Comparison of ENCODE assay signal across 32 cellular contexts in genomic region chr17:7122386-7122785, GRCh38. TPM values are rescaled to one million over a fixed set of nuclear protein-coding genes. Genes with fewer than 3 reads are reported as not detected.
DNase-seq lines count a peak whose midpoint lies in the region; ATAC-seq, FAIRE-seq and TF ChIP-seq lines count a peak whose summit lies in the region.
"Had no signal": no experiment of that assay in that cellular context is flagged by ENCODE, and none has a peak within 500 bp of the region (broad histone marks: within the 10 kb centered on the region; RNA-seq: fewer than 3 reads in every experiment).

No MANE protein-coding gene starts in this region.

- H3K27ac ChIP-seq in GM12878 (ENCODE audit: control insufficient read depth, insufficient read depth) (peak overlapping the region; percentile 22; the same call in 1 of the 2 replicates), mesenchymal stem cell (ENCODE audit: low read length, poor library complexity, severe bottlenecking) (no peak overlapping the region)
- H3K27ac ChIP-seq: psoas muscle had no signal

- intact Hi-C loops in GM12878 (cut with micrococcal nuclease; ENCODE audit: unreplicated experiment) (no loop called here), lower leg skin (cut with DNase I; ENCODE audit: low total_unique reads) (no loop called here)

- no peaks in the 10 kb centered on the region for H4K20me1 ChIP-seq in GM12878 (ENCODE audit: control insufficient read depth, insufficient read depth)

- H2BK12ac ChIP-seq in mesenchymal stem cell (ENCODE audit: low read length in 2 of 2) = no peak overlapping the region

- TF ChIP-seq RAD21 in GM12878 (IDR thresholded peaks at IDR 0.05; ENCODE audit: insufficient read depth, low read depth, low read length) = no peak

- DNase-seq in GM12891 (ENCODE audit: insufficient read length, low spot score) = no peak
- no peak for DNase-seq in GM12878 (ENCODE audit: low read depth, low spot score)
- DNase-seq in fibroblast of pulmonary artery (ENCODE audit: low read depth) = peak; percentile 53
- peak; percentile 7 for DNase-seq in stromal cell of bone marrow (ENCODE audit: low read depth)
- DNase-seq in inferior parietal cortex (ENCODE audit: extremely low spot score) = no peak
- no peak for DNase-seq in mesenchymal stem cell
- no peak for DNase-seq in lower leg skin (ENCODE audit: low spot score in 2 of 2)
- DNase-seq: activated CD4-positive, alpha-beta T cell treated with anti-CD3 and anti-CD28 coated beads, Interleukin-2, amount 50 U/mL, for 4 hours; activated naive CD4-positive, alpha-beta T cell; activated naive CD8-positive, alpha-beta T cell treated with anti-CD3 and anti-CD28 coated beads, Interleukin-2, amount 50 U/mL, for 24 hours; body of pancreas; CD4-positive, alpha-beta memory T cell; cerebellar nuclear complex; DND-41; glutamatergic neuron; islet precursor cell; KG1; NCI-H1417 treated with DMSO at 0.1 percent for 48 hours; NCI-H2081; NCI-H2227 treated with DMSO at 0.1 percent for 48 hours; NCI-H526; psoas muscle; stimulated activated CD4-positive, alpha-beta T cell treated with anti-CD3 and anti-CD28 coated beads, Interleukin-4, amount 100 ng/mL, for 1 hour; T-helper 17 cell; transverse colon had no signal

- no peaks in the 10 kb centered on the region for H3K36me3 ChIP-seq in GM12878 (ENCODE audit: control insufficient read depth in 2 of 2, insufficient read depth in 2 of 2, low read length in 1 of 2)
- no peaks in the 10 kb centered on the region for H3K36me3 ChIP-seq in mesenchymal stem cell (ENCODE audit: control insufficient read depth in 1 of 2, insufficient read depth in 2 of 2, low read depth in 1 of 2, low read length in 2 of 2)
- H3K36me3 ChIP-seq: left lung, transverse colon had no signal

- BruUV-seq in GM12878 (replicated peaks; lab: Mats Ljungman, UMichigan) = no TSS peak

- SMC1A ChIA-PET in GM12878 (lab: Charles Lee; ENCODE audit: uncharacterized antibody, unreplicated experiment) = interaction anchor here (1.2 to 4.9 kb wide), 2 partner anchors 10 to 76 kb away, joined by 5 to 25 read pairs; no protein-coding TSS in a partner anchor

- H3K9me3 ChIP-seq in GM12878 (replicated peaks; ENCODE audit: control insufficient read depth, insufficient read depth, low read length) = no peaks in the 10 kb centered on the region
- H3K9me3 ChIP-seq in mesenchymal stem cell (ENCODE audit: control insufficient read depth, low read length) = peaks cover under 1% of the 10 kb centered on the region
- H3K9me3 ChIP-seq: body of pancreas, left lung, psoas muscle, transverse colon had no signal

- H2BK120ac ChIP-seq in mesenchymal stem cell (ENCODE audit: low read depth, low read length) = no peak overlapping the region

- H3K79me1 ChIP-seq in mesenchymal stem cell (replicated peaks; ENCODE audit: low read length, poor library complexity, severe bottlenecking) = no peaks in the 10 kb centered on the region

- H3K4me3 ChIP-seq in GM12878 (0 out of 2 replicates have a peak overlapping the region, but pooled peaks have one; percentile 10), fibroblast of pulmonary artery (replicated peaks; ENCODE audit: low read depth, low read length) (no peak overlapping the region), mesenchymal stem cell (ENCODE audit: insufficient read depth in 1 of 2, low read depth in 1 of 2, low read length in 2 of 2) (no peak overlapping the region), lower leg skin (ENCODE audit: low read depth, poor library complexity, severe bottlenecking) (no peak overlapping the region)
- H3K4me3 ChIP-seq: body of pancreas, left lung, psoas muscle, transverse colon had no signal

- H2AFZ ChIP-seq in GM12878 (ENCODE audit: control insufficient read depth, low read depth, low read length) = no peak overlapping the region
- H2AFZ ChIP-seq in mesenchymal stem cell (ENCODE audit: low read depth, low read length) = no peak overlapping the region

- CTCF ChIA-PET in GM12878 (lab: Yijun Ruan, JAX) = interaction anchor here (0.9 to 2.2 kb wide), 4 partner anchors 11 to 118 kb away, joined by 3 to 18 read pairs (median 3); no protein-coding TSS in a partner anchor

- WGBS in GM12878 (ENCODE audit: insufficient coverage, insufficient replicate concordance, low lambda C conversion rate, missing lambda C conversion rate) = 13% methylated on average over 4 of the region's 4 CpGs
- WGBS in mesenchymal stem cell = 100% methylated on average over 1 of the region's 4 CpGs
- 36 to 42% methylated on average over 4 of the region's 4 CpGs for WGBS in lower leg skin, 2 donors

- H3K4me2 ChIP-seq in GM12878 (ENCODE audit: control insufficient read depth, insufficient read depth) (peak overlapping the region; percentile 40), mesenchymal stem cell (ENCODE audit: low read length, poor library complexity, severe bottlenecking) (no peak overlapping the region)

- H2AK5ac ChIP-seq in mesenchymal stem cell (ENCODE audit: low read length, severe bottlenecking) = no peak overlapping the region

- H2BK15ac ChIP-seq in mesenchymal stem cell (ENCODE audit: low read depth, poor library complexity, severe bottlenecking) = no peak overlapping the region

- no peaks in the 10 kb centered on the region for H3K79me2 ChIP-seq in GM12878 (ENCODE audit: control insufficient read depth, insufficient read depth, low read length)

- H3K4me1 ChIP-seq in GM12878 (ENCODE audit: control insufficient read depth, insufficient read depth, low read length) = peaks cover 15% of the 10 kb centered on the region
- no peaks in the 10 kb centered on the region for H3K4me1 ChIP-seq in mesenchymal stem cell (ENCODE audit: control insufficient read depth, insufficient read depth, low read depth, low read length)
- H3K4me1 ChIP-seq: body of pancreas, psoas muscle, transverse colon had no signal

- RAD21 ChIA-PET in GM12878 (lab: Charles Lee; ENCODE audit: unreplicated experiment) = interaction anchor here (1.8 to 2.2 kb wide), 2 partner anchors 11 to 70 kb away, joined by 6 to 10 read pairs; no protein-coding TSS in a partner anchor

- H3K9ac ChIP-seq in GM12878 (ENCODE audit: control insufficient read depth, insufficient read depth, low read length) (no peak overlapping the region), mesenchymal stem cell (ENCODE audit: low read length) (no peak overlapping the region)

- in situ Hi-C loops in GM12878 (cut with MboI) = no loop called here

- TF ChIP-seq CTCF in GM12878 (IDR thresholded peaks at IDR 0.05 in 2 of 3, conservative IDR thresholded peaks at IDR 0.05 in 1 of 3; ENCODE audit: control insufficient read depth in 2 of 3, extremely low read depth in 1 of 3, insufficient read depth in 1 of 3, low read depth in 3 of 3, low read length in 3 of 3) (no peak), fibroblast of pulmonary artery (IDR thresholded peaks at IDR 0.05; ENCODE audit: low read length, missing control alignments) (no peak), lower leg skin (IDR thresholded peaks at IDR 0.05) (no peak)

- POLR2A ChIA-PET in GM12878 (lab: Charles Lee) = interaction anchor here (0.6 to 0.9 kb wide), 4 partner anchors 10 to 443 kb away, joined by 3 to 6 read pairs (median 4); no protein-coding TSS in a partner anchor

- TF ChIP-seq EP300 in GM12878 (IDR thresholded peaks at IDR 0.05; ENCODE audit: borderline replicate concordance in 1 of 2, control insufficient read depth in 1 of 2, low read depth in 2 of 2, low read length in 2 of 2) = no peak

- H3K4ac ChIP-seq in mesenchymal stem cell (ENCODE audit: low read depth in 1 of 2, low read length in 2 of 2) = no peak overlapping the region

- H3K18ac ChIP-seq in mesenchymal stem cell (ENCODE audit: low read depth in 1 of 2, low read length in 2 of 2) = no peak overlapping the region

- ATAC-seq in GM12878 = peak; percentile 56
- ATAC-seq: activated naive CD8-positive, alpha-beta T cell treated with anti-CD3 and anti-CD28 coated beads, Interleukin-2, amount 50 U/mL, for 24 hours; body of pancreas; left lung; psoas muscle; Right ventricle myocardium inferior; sciatic nerve; SK-N-SH treated with all-trans-retinoic acid at 6 μM for 48 hours; T-helper 17 cell had no signal

- H4K91ac ChIP-seq in mesenchymal stem cell (ENCODE audit: low read length) = no peak overlapping the region

- FAIRE-seq in GM12891 (lab: Jason Lieb, UNC) (peak; percentile 38), GM12878 (lab: Jason Lieb, UNC) (peak; percentile 44)
- FAIRE-seq: D721Med, H1 had no signal

- TF ChIP-seq POLR2A in GM12891 (IDR thresholded peaks at IDR 0.05; ENCODE audit: low read depth, low read length) (no peak), GM12878 (IDR thresholded peaks at IDR 0.05; ENCODE audit: low read depth, low read length) (no peak), lower leg skin (IDR thresholded peaks at IDR 0.05) (no peak)

- no peak overlapping the region for H4K8ac ChIP-seq in mesenchymal stem cell (ENCODE audit: low read length)

- H3K14ac ChIP-seq in mesenchymal stem cell (ENCODE audit: low read length in 2 of 2) = no peak overlapping the region

- H3K27me3 ChIP-seq in GM12878 (replicated peaks in 1 of 2; ENCODE audit: control insufficient read depth in 2 of 2, insufficient read depth in 2 of 2, low read length in 1 of 2) (no peaks in the 10 kb centered on the region), mesenchymal stem cell (ENCODE audit: control insufficient read depth in 1 of 2, insufficient read depth in 1 of 2, low read length in 2 of 2) (peaks cover 22 to 62% of the 10 kb centered on the region in 2 experiments)

- no peak overlapping the region for H2BK5ac ChIP-seq in mesenchymal stem cell (ENCODE audit: low read depth, low read length, poor library complexity, severe bottlenecking)

- no peak overlapping the region for H3K23ac ChIP-seq in mesenchymal stem cell (ENCODE audit: low read length in 2 of 2)

RNA-seq across cellular contexts. Expression of gene ASGR2, which starts 7.8 kb away (rescaled TPM):
- polyA plus RNA-seq in GM12891 (2012; ENCODE audit: low read depth, missing spikeins) = 0.15 TPM
- 0.51 TPM in 1 of 2 replicates, not detected in the other for total RNA-seq in GM12878 (2013; cell fraction: nucleolus; rRNA removed)
- total RNA-seq in GM12878 (2014; rRNA removed) (not detected in 2 replicates), GM12878 (2014; rRNA removed; fragmentation: Illumina TruSeq; extraction: Trizol) (not detected in 2 replicates), GM12878 (2021) (0.37 TPM in 1 of 2 replicates, not detected in the other), lower leg skin (10 to 100 TPM in 1 of 4 donors, 1 to 10 TPM in 3; 6.7 to 10.1 (median 8.7) TPM)
- polyA plus RNA-seq in GM12878 (2011; ENCODE audit: low read depth) = not detected
- polyA plus RNA-seq in GM12878 (2011; rRNA removed) (0.17 TPM in 1 of 2 replicates, not detected in the other), GM12878 (2014; fragmentation: Illumina TruSeq; extraction: Trizol) (not detected in 2 replicates), GM12878 (2014; fragmentation: Nextera tagmentation; extraction: Ambion mirVana) (not detected), GM12878 (2014; rRNA removed) (not detected in 2 replicates), GM12878 (2016; fragmentation: Nextera tagmentation; extraction: Ambion mirVana) (not detected)
- polyA plus RNA-seq in GM12878 (2011; cell fraction: cytosol; rRNA removed) = 0.04 and 0.15 TPM in 2 replicates
- 0.07 and 0.09 TPM in 2 replicates for polyA plus RNA-seq in GM12878 (2011; cell fraction: nucleus; rRNA removed)
- 0.08 TPM in 1 of 2 replicates, not detected in the other for polyA plus RNA-seq in GM12878 (2012)
- not detected in 2 replicates for polyA minus RNA-seq in GM12878 (2011; rRNA and poly(A)+ RNA removed)
- polyA minus RNA-seq in GM12878 (2011; cell fraction: cytosol; rRNA and poly(A)+ RNA removed) = not detected in 2 replicates
- not detected in 2 replicates for polyA minus RNA-seq in GM12878 (2011; cell fraction: nucleus; rRNA and poly(A)+ RNA removed)
- polyA plus RNA-seq in mesenchymal stem cell (2013, experiment 1 of 2) = not detected
- polyA plus RNA-seq in mesenchymal stem cell (2013, experiment 2 of 2) = not detected
- total RNA-seq: body of pancreas; CD4-positive, alpha-beta memory T cell; H1; mesothelial cell of epicardium had no signal
- polyA plus RNA-seq: CD4-positive, alpha-beta memory T cell had no signal

RNA-seq across cellular contexts. Expression of gene CLEC10A, which starts 42.3 kb away (rescaled TPM):
- polyA plus RNA-seq in GM12891 (2012; ENCODE audit: low read depth, missing spikeins) = not detected
- total RNA-seq in GM12878 (2013; cell fraction: nucleolus; rRNA removed) = not detected in 2 replicates
- total RNA-seq in GM12878 (2014; rRNA removed) (not detected in 2 replicates), GM12878 (2014; rRNA removed; fragmentation: Illumina TruSeq; extraction: Trizol) (not detected in 2 replicates), GM12878 (2021) (not detected in 2 replicates), lower leg skin (1 to 10 TPM in 2 of 4 donors, under 1 TPM in 2; 0.46 to 5.4 (median 1.9) TPM)
- polyA plus RNA-seq in GM12878 (2011; ENCODE audit: low read depth) = not detected
- polyA plus RNA-seq in GM12878 (2011; rRNA removed) (not detected in 2 replicates), GM12878 (2014; fragmentation: Illumina TruSeq; extraction: Trizol) (not detected in 2 replicates), GM12878 (2014; fragmentation: Nextera tagmentation; extraction: Ambion mirVana) (not detected), GM12878 (2014; rRNA removed) (not detected in 2 replicates), GM12878 (2016; fragmentation: Nextera tagmentation; extraction: Ambion mirVana) (not detected)
- not detected in 2 replicates for polyA plus RNA-seq in GM12878 (2011; cell fraction: cytosol; rRNA removed)
- polyA plus RNA-seq in GM12878 (2011; cell fraction: nucleus; rRNA removed) = not detected in 2 replicates
- polyA plus RNA-seq in GM12878 (2012) = not detected in 2 replicates
- not detected in 2 replicates for polyA minus RNA-seq in GM12878 (2011; rRNA and poly(A)+ RNA removed)
- not detected in 2 replicates for polyA minus RNA-seq in GM12878 (2011; cell fraction: cytosol; rRNA and poly(A)+ RNA removed)
- not detected in 2 replicates for polyA minus RNA-seq in GM12878 (2011; cell fraction: nucleus; rRNA and poly(A)+ RNA removed)
- not detected for polyA plus RNA-seq in mesenchymal stem cell (2013, experiment 1 of 2)
- not detected for polyA plus RNA-seq in mesenchymal stem cell (2013, experiment 2 of 2)
- total RNA-seq: H1, mesothelial cell of epicardium had no signal
- polyA plus RNA-seq: CD4-positive, alpha-beta memory T cell; H1 had no signal

RNA-seq across cellular contexts. Expression of gene ASGR1, which starts 56.8 kb away (rescaled TPM):
- 0.59 TPM for polyA plus RNA-seq in GM12891 (2012; ENCODE audit: low read depth, missing spikeins)
- 0.76 and 1.3 TPM in 2 replicates for total RNA-seq in GM12878 (2013; cell fraction: nucleolus; rRNA removed)
- total RNA-seq in GM12878 (2014; rRNA removed) (0.34 TPM in 1 of 2 replicates, not detected in the other), GM12878 (2014; rRNA removed; fragmentation: Illumina TruSeq; extraction: Trizol) (not detected in 2 replicates), GM12878 (2021) (0.43 TPM in 1 of 2 replicates, not detected in the other), lower leg skin (1 to 10 TPM; 1.3 to 6.6 (median 4.2) TPM)
- not detected for polyA plus RNA-seq in GM12878 (2011; ENCODE audit: low read depth)
- polyA plus RNA-seq in GM12878 (2011; rRNA removed) (0.16 TPM in 1 of 2 replicates, not detected in the other), GM12878 (2014; fragmentation: Illumina TruSeq; extraction: Trizol) (0.12 TPM in 1 of 2 replicates, not detected in the other), GM12878 (2014; fragmentation: Nextera tagmentation; extraction: Ambion mirVana) (not detected), GM12878 (2014; rRNA removed) (0.06 TPM in 1 of 2 replicates, not detected in the other), GM12878 (2016; fragmentation: Nextera tagmentation; extraction: Ambion mirVana) (not detected)
- 0.12 and 0.18 TPM in 2 replicates for polyA plus RNA-seq in GM12878 (2011; cell fraction: cytosol; rRNA removed)
- 0.37 and 0.57 TPM in 2 replicates for polyA plus RNA-seq in GM12878 (2011; cell fraction: nucleus; rRNA removed)
- 0.18 TPM in 1 of 2 replicates, not detected in the other for polyA plus RNA-seq in GM12878 (2012)
- polyA minus RNA-seq in GM12878 (2011; rRNA and poly(A)+ RNA removed) = not detected in 2 replicates
- not detected in 2 replicates for polyA minus RNA-seq in GM12878 (2011; cell fraction: cytosol; rRNA and poly(A)+ RNA removed)
- polyA minus RNA-seq in GM12878 (2011; cell fraction: nucleus; rRNA and poly(A)+ RNA removed) = not detected in 2 replicates
- 1.2 TPM for polyA plus RNA-seq in mesenchymal stem cell (2013, experiment 1 of 2)
- 1.1 TPM for polyA plus RNA-seq in mesenchymal stem cell (2013, experiment 2 of 2)
- total RNA-seq: CD4-positive, alpha-beta memory T cell had no signal
- polyA plus RNA-seq: CD4-positive, alpha-beta memory T cell had no signal

Comparison
In these comparisons a context has a peak if more than half of its experiments do, and no peak if none do; other contexts are left out.
1. DNase-seq: peak in fibroblast of pulmonary artery (single experiment) and stromal cell of bone marrow (single experiment); none in GM12891 (single experiment), GM12878 (single experiment), inferior parietal cortex (single experiment), mesenchymal stem cell (single experiment) and lower leg skin (0 of 2).
2. RNA of gene ASGR2, which starts 7.8 kb away (total RNA-seq): 6.7 to 10.1 TPM in lower leg skin; 0.37 to 0.51 TPM in GM12878; every median in the first group is over 4 times any median in the second.